Comparison of ENCODE assay signal across 2 cellular contexts in genomic region chr14:66539034-66539433, GRCh38.
TF ChIP-seq lines count a peak whose summit lies in the region.

No MANE protein-coding gene starts in this region.

TF ChIP-seq in SK-N-SH, 30 proteins besides CTCF, POLR2A, EP300 and RAD21 (continued from another document):
- TF ChIP-seq PBX3 (IDR thresholded peaks at IDR 0.05) (no peak), POLR2AphosphoS5 (IDR thresholded peaks at IDR 0.05; ENCODE audit: low read depth, low read length) (no peak), RFX5 (IDR thresholded peaks at IDR 0.05; ENCODE audit: low read length) (no peak), RXRA (IDR thresholded peaks at IDR 0.05; ENCODE audit: borderline replicate concordance, low read depth) (no peak), MXI1 (IDR thresholded peaks at IDR 0.05; ENCODE audit: low read depth, low read length) (no peak), TEAD4 (IDR thresholded peaks at IDR 0.05; ENCODE audit: borderline replicate concordance, insufficient read depth) (no peak), NFIC (IDR thresholded peaks at IDR 0.05; ENCODE audit: borderline replicate concordance) (no peak), GABPA (IDR thresholded peaks at IDR 0.05; ENCODE audit: low read depth) (no peak), MEF2A (IDR thresholded peaks at IDR 0.05; ENCODE audit: borderline replicate concordance, low read depth) (no peak), USF2 (IDR thresholded peaks at IDR 0.05; ENCODE audit: borderline replicate concordance, low read depth, low read length) (no peak), FOXM1 (IDR thresholded peaks at IDR 0.05; ENCODE audit: low read depth) (no peak), SIN3A (IDR thresholded peaks at IDR 0.05; ENCODE audit: borderline replicate concordance, low read depth, low read length) (no peak), REST (IDR thresholded peaks at IDR 0.05; ENCODE audit: low read depth, low read length) (no peak)
- TF ChIP-seq, protein P1, sequence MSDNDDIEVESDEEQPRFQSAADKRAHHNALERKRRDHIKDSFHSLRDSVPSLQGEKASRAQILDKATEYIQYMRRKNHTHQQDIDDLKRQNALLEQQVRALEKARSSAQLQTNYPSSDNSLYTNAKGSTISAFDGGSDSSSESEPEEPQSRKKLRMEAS (IDR thresholded peaks at IDR 0.05; ENCODE audit: low read depth), result no peak

TF ChIP-seq in SK-N-SH treated with all-trans-retinoic acid at 6 μM for 48 hours, 23 proteins besides CTCF, POLR2A, EP300 and RAD21 (continued from another document):
- no peak for TF ChIP-seq PATZ1 (CRISPR knock-in tag; IDR thresholded peaks at IDR 0.05; ENCODE audit: borderline replicate concordance)
- no peak for TF ChIP-seq ISL1 (CRISPR knock-in tag; IDR thresholded peaks at IDR 0.05)
- TF ChIP-seq ZC3H10 (CRISPR knock-in tag; IDR thresholded peaks at IDR 0.05), result no peak
- TF ChIP-seq ZFP3 (CRISPR knock-in tag; IDR thresholded peaks at IDR 0.05), result no peak
- TF ChIP-seq CSDC2 (CRISPR knock-in tag; IDR thresholded peaks at IDR 0.05), result no peak
- no peak for TF ChIP-seq ZNF8 (CRISPR knock-in tag; IDR thresholded peaks at IDR 0.05)
- TF ChIP-seq, protein P2, sequence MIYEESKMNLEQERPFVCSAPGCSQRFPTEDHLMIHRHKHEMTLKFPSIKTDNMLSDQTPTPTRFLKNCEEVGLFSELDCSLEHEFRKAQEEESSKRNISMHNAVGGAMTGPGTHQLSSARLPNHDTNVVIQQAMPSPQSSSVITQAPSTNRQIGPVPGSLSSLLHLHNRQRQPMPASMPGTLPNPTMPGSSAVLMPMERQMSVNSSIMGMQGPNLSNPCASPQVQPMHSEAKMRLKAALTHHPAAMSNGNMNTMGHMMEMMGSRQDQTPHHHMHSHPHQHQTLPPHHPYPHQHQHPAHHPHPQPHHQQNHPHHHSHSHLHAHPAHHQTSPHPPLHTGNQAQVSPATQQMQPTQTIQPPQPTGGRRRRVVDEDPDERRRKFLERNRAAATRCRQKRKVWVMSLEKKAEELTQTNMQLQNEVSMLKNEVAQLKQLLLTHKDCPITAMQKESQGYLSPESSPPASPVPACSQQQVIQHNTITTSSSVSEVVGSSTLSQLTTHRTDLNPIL (CRISPR knock-in tag; IDR thresholded peaks at IDR 0.05; ENCODE audit: low read depth), result no peak
- TF ChIP-seq SNAI2 (CRISPR knock-in tag; IDR thresholded peaks at IDR 0.05), result no peak
- TF ChIP-seq, protein P3, sequence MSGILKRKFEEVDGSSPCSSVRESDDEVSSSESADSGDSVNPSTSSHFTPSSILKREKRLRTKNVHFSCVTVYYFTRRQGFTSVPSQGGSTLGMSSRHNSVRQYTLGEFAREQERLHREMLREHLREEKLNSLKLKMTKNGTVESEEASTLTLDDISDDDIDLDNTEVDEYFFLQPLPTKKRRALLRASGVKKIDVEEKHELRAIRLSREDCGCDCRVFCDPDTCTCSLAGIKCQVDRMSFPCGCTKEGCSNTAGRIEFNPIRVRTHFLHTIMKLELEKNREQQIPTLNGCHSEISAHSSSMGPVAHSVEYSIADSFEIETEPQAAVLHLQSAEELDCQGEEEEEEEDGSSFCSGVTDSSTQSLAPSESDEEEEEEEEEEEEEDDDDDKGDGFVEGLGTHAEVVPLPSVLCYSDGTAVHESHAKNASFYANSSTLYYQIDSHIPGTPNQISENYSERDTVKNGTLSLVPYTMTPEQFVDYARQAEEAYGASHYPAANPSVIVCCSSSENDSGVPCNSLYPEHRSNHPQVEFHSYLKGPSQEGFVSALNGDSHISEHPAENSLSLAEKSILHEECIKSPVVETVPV (CRISPR knock-in tag; IDR thresholded peaks at IDR 0.05), result no peak
